In genomic region chr2:230680463-230681195, GRCh38 we compare ENCODE assay signal across 15 cellular contexts. TPM values are rescaled to one million over a fixed set of nuclear protein-coding genes. Genes with fewer than 3 reads are reported as not detected.
DNase-seq lines count a peak whose midpoint lies in the region; ATAC-seq, FAIRE-seq and TF ChIP-seq lines count a peak whose summit lies in the region.
"Had no signal": no experiment of that assay in that cellular context is flagged by ENCODE, and none has a peak within 500 bp of the region (broad histone marks: within the 10 kb centered on the region; RNA-seq: fewer than 3 reads in every experiment).

No MANE protein-coding gene starts in this region.

- H3K27ac ChIP-seq in RWPE2 (ENCODE audit: poor library complexity, severe bottlenecking): peak overlapping the region; percentile 31
- no peak overlapping the region for H3K27ac ChIP-seq in kidney (ENCODE audit: low read depth in 2 of 2, low read length in 2 of 2)
- H3K27ac ChIP-seq: thyroid gland had no signal

- H3K36me3 ChIP-seq in RWPE2 (ENCODE audit: low read depth) (no peaks in the 10 kb centered on the region), kidney (ENCODE audit: control insufficient read depth in 1 of 2, insufficient read depth in 2 of 2, low read length in 2 of 2) (no peaks in the 10 kb centered on the region)
- H3K36me3 ChIP-seq: thyroid gland had no signal

- peak; percentile 5 for TF ChIP-seq CTCF in GM12864 (IDR thresholded peaks at IDR 0.05; ENCODE audit: low read depth, low read length, missing control alignments)
- no peak for TF ChIP-seq CTCF in RWPE2 (IDR thresholded peaks at IDR 0.05; ENCODE audit: poor library complexity, severe bottlenecking)
- no peak for TF ChIP-seq CTCF in kidney (IDR thresholded peaks at IDR 0.05; ENCODE audit: borderline replicate concordance, extremely low read depth, insufficient read depth)

- no peak for FAIRE-seq in kidney (lab: Jason Lieb, UNC)

- H3K36me3 Mint-ChIP-seq in activated CD4-positive, alpha-beta memory T cell treated with anti-CD3 and anti-CD28 coated beads for 36 hours: peaks cover 3% of the 10 kb centered on the region
- H3K36me3 Mint-ChIP-seq in activated CD4-positive, alpha-beta memory T cell treated with anti-CD3 and anti-CD28 coated beads, Interleukin-2, amount 10 ng/mL, durations not matched to agents 7 days and 5 days (ENCODE audit: low read depth): peaks cover 19% of the 10 kb centered on the region
- H3K36me3 Mint-ChIP-seq: brain had no signal

- no peak overlapping the region for H3K4me3 Mint-ChIP-seq in activated CD4-positive, alpha-beta memory T cell treated with anti-CD3 and anti-CD28 coated beads for 36 hours
- H3K4me3 Mint-ChIP-seq in activated CD4-positive, alpha-beta memory T cell treated with anti-CD3 and anti-CD28 coated beads, Interleukin-2, amount 10 ng/mL, durations not matched to agents 7 days and 5 days: no peak overlapping the region
- H3K4me3 Mint-ChIP-seq: activated B cell treated with CpG ODN at 0.5 μM for 24 hours, brain had no signal

- intact Hi-C loops in activated CD4-positive, alpha-beta memory T cell treated with anti-CD3 and anti-CD28 coated beads for 36 hours (cut with micrococcal nuclease): no loop called here
- intact Hi-C loops in kidney (cut with DNase I): no loop called here

- POLR2A ChIA-PET in activated CD4-positive, alpha-beta memory T cell treated with anti-CD3 and anti-CD28 coated beads for 36 hours (lab: Charles Lee): interaction anchor here (0.9 kb wide), 1 partner anchor 14 kb away, joined by 3 read pairs; no protein-coding TSS in a partner anchor
- POLR2A ChIA-PET in activated CD4-positive, alpha-beta memory T cell treated with anti-CD3 and anti-CD28 coated beads, Interleukin-2, amount 10 ng/mL, durations not matched to agents 7 days and 5 days (lab: Charles Lee): interaction anchor here (0.9 to 1.9 kb wide), 4 partner anchors 12 to 27 kb away, joined by 3 to 6 read pairs (median 5); no protein-coding TSS in a partner anchor

- H3K9me3 ChIP-seq in RWPE2 (ENCODE audit: severe bottlenecking) (peaks cover 7% of the 10 kb centered on the region), kidney (ENCODE audit: control insufficient read depth in 1 of 2, low read length in 2 of 2) (no peaks in the 10 kb centered on the region)
- H3K9me3 ChIP-seq: thyroid gland had no signal

- no peak overlapping the region for H3K27ac Mint-ChIP-seq in activated CD4-positive, alpha-beta memory T cell treated with anti-CD3 and anti-CD28 coated beads for 36 hours
- H3K27ac Mint-ChIP-seq in activated CD4-positive, alpha-beta memory T cell treated with anti-CD3 and anti-CD28 coated beads, Interleukin-2, amount 10 ng/mL, durations not matched to agents 7 days and 5 days: no peak overlapping the region
- H3K27ac Mint-ChIP-seq: activated B cell treated with CpG ODN at 0.5 μM for 24 hours, progenitor cell of endocrine pancreas had no signal

- no peaks in the 10 kb centered on the region for H3K27me3 ChIP-seq in RWPE2 (ENCODE audit: insufficient read depth, poor library complexity, severe bottlenecking)
- H3K27me3 ChIP-seq: thyroid gland had no signal

- peak; percentile 64 for DNase-seq in activated CD4-positive, alpha-beta memory T cell treated with anti-CD3 and anti-CD28 coated beads for 36 hours
- no peak for DNase-seq in activated CD4-positive, alpha-beta memory T cell treated with anti-CD3 and anti-CD28 coated beads, Interleukin-2, amount 10 ng/mL, durations not matched to agents 7 days and 5 days
- no peak for DNase-seq in GM12864 (ENCODE audit: low read depth)
- DNase-seq in RWPE2 (ENCODE audit: low spot score): peak; percentile 80
- no peak for DNase-seq in kidney
- no peak for DNase-seq in COLO668 (lab: John Stamatoyannopoulos, UW; ENCODE audit: unreplicated experiment)
- DNase-seq: activated B cell treated with CpG ODN at 0.5 μM for 24 hours, activated gamma-delta T cell, head of caudate nucleus, thyroid gland had no signal

- H3K4me3 ChIP-seq in GM12864 (ENCODE audit: low read depth, low read length): no peak overlapping the region
- no peak overlapping the region for H3K4me3 ChIP-seq in RWPE2 (ENCODE audit: severe bottlenecking)
- no peak overlapping the region for H3K4me3 ChIP-seq in kidney (ENCODE audit: low read length in 2 of 2)
- H3K4me3 ChIP-seq: thyroid gland had no signal

- CTCF ChIA-PET in activated CD4-positive, alpha-beta memory T cell treated with anti-CD3 and anti-CD28 coated beads for 36 hours (lab: Charles Lee): interaction anchor here (1.0 to 1.5 kb wide), 2 partner anchors 11 to 34 kb away, joined by 4 to 6 read pairs; no protein-coding TSS in a partner anchor
- CTCF ChIA-PET in activated CD4-positive, alpha-beta memory T cell treated with anti-CD3 and anti-CD28 coated beads, Interleukin-2, amount 10 ng/mL, durations not matched to agents 7 days and 5 days (lab: Charles Lee): interaction anchor here (1.2 to 4.1 kb wide), 3 partner anchors 12 to 33 kb away, joined by 3 to 27 read pairs (median 8); no protein-coding TSS in a partner anchor

- no peaks in the 10 kb centered on the region for H3K27me3 Mint-ChIP-seq in activated CD4-positive, alpha-beta memory T cell treated with anti-CD3 and anti-CD28 coated beads for 36 hours
- no peaks in the 10 kb centered on the region for H3K27me3 Mint-ChIP-seq in activated CD4-positive, alpha-beta memory T cell treated with anti-CD3 and anti-CD28 coated beads, Interleukin-2, amount 10 ng/mL, durations not matched to agents 7 days and 5 days
- H3K27me3 Mint-ChIP-seq: activated B cell treated with CpG ODN at 0.5 μM for 24 hours, brain had no signal

- no peak overlapping the region for H3K9ac ChIP-seq in kidney (ENCODE audit: low read length in 2 of 2)

- peak; percentile 64 for ATAC-seq in RWPE2 (ENCODE audit: low read depth)
- peak; percentile 79 for ATAC-seq in esophagus mucosa
- no peak for ATAC-seq in HG03565 (IDR thresholded peaks at IDR 0.05; ENCODE audit: unreplicated experiment)
- ATAC-seq: SK-N-SH treated with all-trans-retinoic acid at 6 μM for 48 hours had no signal

- peaks cover 8% of the 10 kb centered on the region for H3K9me3 Mint-ChIP-seq in activated CD4-positive, alpha-beta memory T cell treated with anti-CD3 and anti-CD28 coated beads for 36 hours
- peaks cover 13% of the 10 kb centered on the region for H3K9me3 Mint-ChIP-seq in activated CD4-positive, alpha-beta memory T cell treated with anti-CD3 and anti-CD28 coated beads, Interleukin-2, amount 10 ng/mL, durations not matched to agents 7 days and 5 days

- H3K4me1 ChIP-seq in RWPE2 (ENCODE audit: insufficient read depth, poor library complexity, severe bottlenecking) (peaks cover 25% of the 10 kb centered on the region), kidney (ENCODE audit: control insufficient read depth in 1 of 2, insufficient read depth in 1 of 2, low read depth in 1 of 2, low read length in 2 of 2) (no peaks in the 10 kb centered on the region)
- H3K4me1 ChIP-seq: thyroid gland had no signal

- peaks cover 34% of the 10 kb centered on the region for H3K4me1 Mint-ChIP-seq in activated CD4-positive, alpha-beta memory T cell treated with anti-CD3 and anti-CD28 coated beads for 36 hours (ENCODE audit: low read depth)
- H3K4me1 Mint-ChIP-seq in activated CD4-positive, alpha-beta memory T cell treated with anti-CD3 and anti-CD28 coated beads, Interleukin-2, amount 10 ng/mL, durations not matched to agents 7 days and 5 days: peaks cover 59% of the 10 kb centered on the region
- H3K4me1 Mint-ChIP-seq: activated B cell treated with CpG ODN at 0.5 μM for 24 hours had no signal

RNA-seq across cellular contexts. Expression of gene CAB39, which starts 32.0 kb away (rescaled TPM):
- 100 to 1,000 TPM; 128 to 129 TPM for total RNA-seq in activated CD4-positive, alpha-beta memory T cell treated with anti-CD3 and anti-CD28 coated beads for 36 hours
- total RNA-seq in activated CD4-positive, alpha-beta memory T cell treated with anti-CD3 and anti-CD28 coated beads, Interleukin-2, amount 10 ng/mL, durations not matched to agents 7 days and 5 days: 100 to 1,000 TPM; 156 to 161 TPM
- 50.8 TPM for total RNA-seq in esophagus mucosa
- total RNA-seq in kidney: 77.6 TPM
- polyA plus RNA-seq in kidney (ENCODE audit: insufficient read depth, low read depth, low replicate concordance): 39.1 TPM

Comparison
In these comparisons a context has a peak if more than half of its experiments do, and no peak if none do; other contexts are left out.
1. DNase-seq: peak in activated CD4-positive, alpha-beta memory T cell treated with anti-CD3 and anti-CD28 coated beads for 36 hours (single experiment) and RWPE2 (single experiment); none in activated CD4-positive, alpha-beta memory T cell treated with anti-CD3 and anti-CD28 coated beads, Interleukin-2, amount 10 ng/mL, durations not matched to agents 7 days and 5 days (single experiment), GM12864 (single experiment), kidney (single experiment) and COLO668 (single experiment).